Comparison of ENCODE assay signal across 9 cellular contexts in the genomic region with DNA sequence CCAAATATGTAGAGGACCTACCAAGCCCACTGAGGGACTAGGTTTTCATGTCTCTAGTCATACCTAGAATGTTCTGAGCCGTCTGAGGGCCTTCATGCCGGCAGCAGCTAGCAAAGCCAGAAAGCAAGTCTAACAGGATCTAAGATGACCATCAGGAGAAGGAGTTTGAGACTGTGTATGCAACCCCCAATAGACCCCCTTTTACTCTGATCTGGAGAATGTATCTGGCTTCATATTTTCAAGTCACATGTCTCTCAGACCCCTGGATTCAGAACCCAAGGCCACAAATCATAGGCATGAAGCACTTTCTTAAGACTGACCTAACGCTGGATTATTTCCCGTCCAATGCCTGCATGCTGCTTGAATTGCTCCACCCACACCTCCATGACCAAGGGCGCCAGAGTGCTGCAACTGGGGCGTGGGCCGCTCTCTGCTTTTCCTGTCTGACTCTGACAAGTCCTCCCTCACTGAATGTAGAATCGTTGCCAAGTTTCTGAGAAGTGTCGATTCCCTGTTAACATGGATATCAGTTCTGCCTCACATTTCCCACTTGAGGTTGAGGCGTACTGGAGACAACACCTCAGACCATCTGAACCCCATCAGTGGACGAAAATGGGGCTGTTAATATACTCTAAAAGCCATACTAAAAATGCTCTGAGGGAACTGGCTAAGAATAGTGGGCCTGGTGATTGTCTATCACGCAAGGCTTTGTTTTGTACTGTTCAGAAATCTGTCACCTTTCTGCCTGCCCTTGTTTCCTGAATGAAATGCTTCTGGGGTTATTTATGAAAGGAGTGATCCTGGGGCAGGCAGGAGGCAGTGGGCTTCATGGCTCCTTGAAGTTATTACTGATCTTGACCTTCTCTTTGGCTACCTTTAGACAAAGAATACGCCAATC. TPM values are rescaled to one million over a fixed set of nuclear protein-coding genes. Genes with fewer than 3 reads are reported as not detected.
DNase-seq lines count a peak whose midpoint lies in the region; ATAC-seq and TF ChIP-seq lines count a peak whose summit lies in the region.
"Had no signal": no experiment of that assay in that cellular context is flagged by ENCODE, and none has a peak within 500 bp of the region (broad histone marks: within the 10 kb centered on the region; RNA-seq: fewer than 3 reads in every experiment).

No MANE protein-coding gene starts in this region.

- intact Hi-C loops in Calu3 (cut with micrococcal nuclease; ENCODE audit: unreplicated experiment) = loop anchor here (10.0 kb wide), 1 partner anchor 151 kb away; no protein-coding TSS in a partner anchor

- H3K9me3 Mint-ChIP-seq in Calu3 (ENCODE audit: low read depth, unreplicated experiment) = no peaks in the 10 kb centered on the region

- H3K4me1 Mint-ChIP-seq in Calu3 (ENCODE audit: low read depth, unreplicated experiment) = peaks cover 43% of the 10 kb centered on the region

- H3K36me3 Mint-ChIP-seq in Calu3 (ENCODE audit: insufficient read depth, unreplicated experiment) = peaks cover 28% of the 10 kb centered on the region

- no TSS peak for BruUV-seq in Calu3 (replicated peaks; lab: Mats Ljungman, UMichigan)

- H3K4me3 ChIP-seq in right atrium auricular region = no peak overlapping the region

- H3K9me3 ChIP-seq in right atrium auricular region = no peaks in the 10 kb centered on the region

- peaks cover 0 to 52% of the 10 kb centered on the region in 2 donors for H3K4me1 ChIP-seq in right atrium auricular region

- H3K4me3 Mint-ChIP-seq in Calu3 (ENCODE audit: low read depth, unreplicated experiment) = peak overlapping the region; percentile 4

- H3K27ac ChIP-seq in right atrium auricular region = peak overlapping the region; percentile 66 to 83
- H3K27ac ChIP-seq: VCaP had no signal

- CTCF ChIA-PET in Calu3 (lab: Charles Lee) = interaction anchor here (0.7 to 2.5 kb wide), 2 partner anchors 25 to 469 kb away, joined by 4 to 7 read pairs; no protein-coding TSS in a partner anchor

- peak; percentile 18 for ATAC-seq in HG03342 (IDR thresholded peaks at IDR 0.05; ENCODE audit: unreplicated experiment)

- peak overlapping the region; percentile 68 for H3K27ac Mint-ChIP-seq in Calu3 (ENCODE audit: unreplicated experiment)

- H3K27me3 Mint-ChIP-seq in Calu3 (ENCODE audit: unreplicated experiment) = no peaks in the 10 kb centered on the region

- DNase-seq in Calu3 (peak; percentile 81), right atrium auricular region (ENCODE audit: low spot score) (peak; percentile 83), D341Med (ENCODE audit: low spot score) (no peak), NCI-H187 (lab: John Stamatoyannopoulos, UW) (no peak), DMS79 treated with DMSO at 0.1 percent for 48 hours (lab: John Stamatoyannopoulos, UW) (no peak)
- peak; percentile 39 for DNase-seq in activated T-cell treated with anti-CD3 and anti-CD28 coated beads, Interleukin-2, amount 50 U/mL, for 1 hour
- DNase-seq in stimulated activated CD8-positive, alpha-beta memory T cell treated with anti-CD3 and anti-CD28 coated beads, Interleukin-15, amount 100 ng/mL, for 48 hours (ENCODE audit: low read depth in 2 of 2) = peak; percentile 48 to 49

- peaks cover 11% of the 10 kb centered on the region for H3K36me3 ChIP-seq in right atrium auricular region

- TF ChIP-seq CTCF in Calu3 (IDR thresholded peaks at IDR 0.05; ENCODE audit: unreplicated experiment) (no peak), right atrium auricular region (IDR thresholded peaks at IDR 0.05) (no peak)

- no peaks in the 10 kb centered on the region for H3K27me3 ChIP-seq in right atrium auricular region

RNA-seq across cellular contexts. Expression of a gene that starts 23.9 kb away (rescaled TPM):
- total RNA-seq in Calu3 (2022) = 120 and 123 TPM in 2 replicates
- total RNA-seq in right atrium auricular region = 10 to 100 TPM; 15.9 to 30.5 TPM

RNA-seq across cellular contexts. Expression of a gene that starts 56.8 kb away (rescaled TPM):
- 51.2 and 56.6 TPM in 2 replicates for total RNA-seq in Calu3 (2022)
- total RNA-seq in right atrium auricular region = 10 to 100 TPM; 10.7 to 16.4 TPM

Comparison
In these comparisons a context has a peak if more than half of its experiments do, and no peak if none do; other contexts are left out.
1. DNase-seq: peak in Calu3 (single experiment), activated T-cell treated with anti-CD3 and anti-CD28 coated beads, Interleukin-2, amount 50 U/mL, for 1 hour (single experiment), right atrium auricular region (single experiment) and stimulated activated CD8-positive, alpha-beta memory T cell treated with anti-CD3 and anti-CD28 coated beads, Interleukin-15, amount 100 ng/mL, for 48 hours (2 of 2); none in D341Med (single experiment), NCI-H187 (0 of 2) and DMS79 treated with DMSO at 0.1 percent for 48 hours (single experiment).